ENCODE assay signal across 10 cellular contexts in genomic region chr14:74980746-74981661, GRCh38. TPM values are rescaled to one million over a fixed set of nuclear protein-coding genes. Genes with fewer than 3 reads are reported as not detected.
DNase-seq lines count a peak whose midpoint lies in the region; ATAC-seq, FAIRE-seq and TF ChIP-seq lines count a peak whose summit lies in the region.
"Had no signal": no experiment of that assay in that cellular context is flagged by ENCODE, and none has a peak within 500 bp of the region (broad histone marks: within the 10 kb centered on the region; RNA-seq: fewer than 3 reads in every experiment).

No MANE protein-coding gene starts in this region.

- 67% methylated on average over 40 of the region's 40 CpGs for WGBS in liver
- WGBS in HepG2 (ENCODE audit: low lambda C conversion rate), result 64% methylated on average over 9 of the region's 40 CpGs

- no peaks in the 10 kb centered on the region for H4K20me1 ChIP-seq in HepG2 (ENCODE audit: insufficient read depth, low read length)

- H3K79me2 ChIP-seq in HepG2 (ENCODE audit: insufficient read depth, low read length), result no peaks in the 10 kb centered on the region

- CTCF ChIA-PET in HepG2 (lab: Yijun Ruan, JAX; ENCODE audit: low intra/inter-chr PET ratio, low total read pairs), result no interaction called here

- intact Hi-C loops in HepG2 (cut with micrococcal nuclease; ENCODE audit: unreplicated experiment), result no loop called here

- no peak for DNase-seq in HepG2 (ENCODE audit: low spot score)
- DNase-seq in amniotic epithelial cell (ENCODE audit: low read depth), result peak; percentile 40
- peak; percentile 71 for DNase-seq in iris pigment epithelial cell (ENCODE audit: low read depth)
- DNase-seq in cortex of kidney (lab: John Stamatoyannopoulos, UW), result no peak
- DNase-seq in NCI-H345 (lab: John Stamatoyannopoulos, UW), result no peak
- DNase-seq: SHP77 had no signal

- H3K9me3 ChIP-seq in liver (ENCODE audit: control insufficient read depth in 4 of 4, low read length in 3 of 4) (no peaks in the 10 kb centered on the region), HepG2 (ENCODE audit: low read length) (no peaks in the 10 kb centered on the region)

- ATAC-seq in HepG2 (no peak), GM21737 (IDR thresholded peaks at IDR 0.05; ENCODE audit: unreplicated experiment) (no peak), HG03025 (IDR thresholded peaks at IDR 0.05; ENCODE audit: low FRiP score, unreplicated experiment) (no peak)

- H3K27ac ChIP-seq in liver (ENCODE audit: low read depth in 1 of 2, low read length in 2 of 2), result no peak overlapping the region
- no peak overlapping the region for H3K27ac ChIP-seq in HepG2 (ENCODE audit: extremely low read length, insufficient read depth, low read length)

- TF ChIP-seq EP300 in HepG2 (IDR thresholded peaks at IDR 0.05; ENCODE audit: low read depth in 2 of 2, low read length in 2 of 2) (no peak), HepG2 (CRISPR knock-in tag; IDR thresholded peaks at IDR 0.05; ENCODE audit: borderline replicate concordance) (no peak)

- H3K4me3 ChIP-seq in liver (ENCODE audit: low read depth in 1 of 3, low read length in 3 of 3), result no peak overlapping the region
- no peak overlapping the region for H3K4me3 ChIP-seq in HepG2 (replicated peaks in 1 of 3; ENCODE audit: insufficient read depth in 1 of 3, low read depth in 2 of 3, low read length in 3 of 3)

- H3K4me1 ChIP-seq in liver (ENCODE audit: control insufficient read depth in 4 of 4, insufficient read depth in 4 of 4, low read length in 3 of 4), result no peaks in the 10 kb centered on the region
- H3K4me1 ChIP-seq in HepG2 (ENCODE audit: insufficient read depth, low read length), result peaks cover 30% of the 10 kb centered on the region

- POLR2A ChIA-PET in HepG2 (lab: Yijun Ruan, JAX), result interaction anchor here (0.6 to 1.4 kb wide), 2 partner anchors 27 to 49 kb away, joined by 3 to 4 read pairs; no protein-coding TSS in a partner anchor

- H3K36me3 ChIP-seq in liver (ENCODE audit: control insufficient read depth in 4 of 4, insufficient read depth in 3 of 4, low read depth in 1 of 4, low read length in 3 of 4) (no peaks in the 10 kb centered on the region), HepG2 (replicated peaks in 1 of 2; ENCODE audit: control insufficient read depth in 1 of 2, insufficient read depth in 2 of 2, low read length in 2 of 2) (no peaks in the 10 kb centered on the region)

- H3K27me3 ChIP-seq in liver (ENCODE audit: control insufficient read depth in 4 of 4, insufficient read depth in 4 of 4, low read length in 3 of 4) (no peaks in the 10 kb centered on the region), HepG2 (ENCODE audit: control insufficient read depth in 1 of 2, insufficient read depth in 2 of 2, low read length in 2 of 2) (peaks cover 4 to 53% of the 10 kb centered on the region in 2 experiments; a peak in 4 of 5 replicates)

- no TSS peak for BruUV-seq in HepG2 (replicated peaks; lab: Mats Ljungman, UMichigan)

- no peak for TF ChIP-seq POLR2A in HepG2 (IDR thresholded peaks at IDR 0.05; ENCODE audit: insufficient read depth in 1 of 2, low read depth in 2 of 2, low read length in 2 of 2)

- no peak overlapping the region for H3K4me2 ChIP-seq in HepG2 (ENCODE audit: low read depth, low read length)

- FAIRE-seq in HepG2 (lab: Jason Lieb, UNC), result no peak

- in situ Hi-C loops in HepG2 (cut with HindIII; ENCODE audit: extremely low pct_ligation_motif_present, low pct_unique_long_range_greater_than_20kb), result no loop called here

- H2AFZ ChIP-seq in HepG2 (ENCODE audit: low read length), result no peak overlapping the region

- TF ChIP-seq RAD21 in liver (IDR thresholded peaks at IDR 0.05) (no peak), HepG2 (CRISPR knock-in tag; IDR thresholded peaks at IDR 0.05) (no peak)

- no peak for TF ChIP-seq CTCF in liver (IDR thresholded peaks at IDR 0.05; ENCODE audit: low read depth, low read length, missing input control)
- TF ChIP-seq CTCF in HepG2 (CRISPR knock-in tag; IDR thresholded peaks at IDR 0.05), result no peak

- no peak overlapping the region for H3K9ac ChIP-seq in liver (ENCODE audit: low read depth in 1 of 2, low read length in 2 of 2)
- H3K9ac ChIP-seq in HepG2 (ENCODE audit: insufficient read depth, low read depth, low read length), result no peak overlapping the region

RNA-seq across cellular contexts. Expression of gene EIF2B2, which starts 21.7 kb away (rescaled TPM):
- total RNA-seq in liver, result 10 to 100 TPM; 16.2 to 22.0 TPM
- 10 to 100 TPM; 18.5 to 23.6 TPM for polyA plus RNA-seq in liver
- 54.4 and 80.9 TPM in 2 replicates for total RNA-seq in HepG2 (2016; rRNA removed; fragmentation: Illumina TruSeq; extraction: Trizol)
- total RNA-seq in HepG2 (2016; cell fraction: cytosol; rRNA removed; fragmentation: Illumina TruSeq; extraction: Trizol; ENCODE audit: low read depth), result 10.9 and 15.6 TPM in 2 replicates
- total RNA-seq in HepG2 (2016; cell fraction: insoluble cytoplasmic fraction; rRNA removed; fragmentation: Illumina TruSeq; extraction: Trizol), result 56.6 and 74.9 TPM in 2 replicates
- total RNA-seq in HepG2 (2016; cell fraction: membrane; rRNA removed; fragmentation: Illumina TruSeq; extraction: Trizol), result 18.1 and 24.3 TPM in 2 replicates
- 26.5 and 26.8 TPM in 2 replicates for total RNA-seq in HepG2 (2016; cell fraction: nucleus; rRNA removed; fragmentation: Illumina TruSeq; extraction: Trizol)
- 71.7 and 78.6 TPM in 2 replicates for polyA plus RNA-seq in HepG2 (2011; rRNA removed)
- 69.7 and 85.2 TPM in 2 replicates for polyA plus RNA-seq in HepG2 (2011; cell fraction: cytosol; rRNA removed)
- polyA plus RNA-seq in HepG2 (2011; cell fraction: nucleus; rRNA removed), result 27.5 and 29.1 TPM in 2 replicates
- 33.6 and 54.0 TPM in 2 replicates for polyA plus RNA-seq in HepG2 (2012)
- polyA plus RNA-seq in HepG2 (2016; cell fraction: cytosol; fragmentation: Illumina TruSeq; extraction: Trizol; ENCODE audit: low read depth), result 19.8 and 22.0 TPM in 2 replicates
- 91.0 and 97.2 TPM in 2 replicates for polyA plus RNA-seq in HepG2 (2016; cell fraction: insoluble cytoplasmic fraction; fragmentation: Illumina TruSeq; extraction: Trizol; ENCODE audit: low read depth)
- 22.9 and 23.0 TPM in 2 replicates for polyA plus RNA-seq in HepG2 (2016; cell fraction: membrane; fragmentation: Illumina TruSeq; extraction: Trizol; ENCODE audit: low read depth)
- 37.9 and 39.1 TPM in 2 replicates for polyA plus RNA-seq in HepG2 (2016; cell fraction: nucleus; fragmentation: Illumina TruSeq; extraction: Trizol; ENCODE audit: insufficient read depth, low read depth)
- 63.6 and 109 TPM in 2 replicates for polyA minus RNA-seq in HepG2 (2011; rRNA and poly(A)+ RNA removed; ENCODE audit: low replicate concordance)
- 20.6 and 23.0 TPM in 2 replicates for polyA minus RNA-seq in HepG2 (2011; cell fraction: cytosol; rRNA and poly(A)+ RNA removed)
- polyA minus RNA-seq in HepG2 (2011; cell fraction: nucleus; rRNA and poly(A)+ RNA removed), result 24.2 and 26.6 TPM in 2 replicates

RNA-seq across cellular contexts. Expression of gene PGF, which starts 25.6 kb away (rescaled TPM):
- total RNA-seq in liver (1 to 10 TPM in 1 of 2 donors, under 1 TPM in 1; 0.61 to 4.5 TPM), HepG2 (2016; rRNA removed; fragmentation: Illumina TruSeq; extraction: Trizol) (20.3 and 27.5 TPM in 2 replicates)
- polyA plus RNA-seq in liver (1 to 10 TPM in 1 of 2 donors, under 1 TPM in 1; 0.90 to 2.8 TPM), HepG2 (2011; rRNA removed) (10.7 and 15.9 TPM in 2 replicates)
- 13.0 and 16.2 TPM in 2 replicates for total RNA-seq in HepG2 (2016; cell fraction: cytosol; rRNA removed; fragmentation: Illumina TruSeq; extraction: Trizol; ENCODE audit: low read depth)
- 17.4 and 28.0 TPM in 2 replicates for total RNA-seq in HepG2 (2016; cell fraction: insoluble cytoplasmic fraction; rRNA removed; fragmentation: Illumina TruSeq; extraction: Trizol)
- 29.3 and 35.9 TPM in 2 replicates for total RNA-seq in HepG2 (2016; cell fraction: membrane; rRNA removed; fragmentation: Illumina TruSeq; extraction: Trizol)
- total RNA-seq in HepG2 (2016; cell fraction: nucleus; rRNA removed; fragmentation: Illumina TruSeq; extraction: Trizol), result 17.6 and 20.1 TPM in 2 replicates
- polyA plus RNA-seq in HepG2 (2011; cell fraction: cytosol; rRNA removed), result 10.4 and 12.8 TPM in 2 replicates
- polyA plus RNA-seq in HepG2 (2011; cell fraction: nucleus; rRNA removed), result 16.7 and 17.3 TPM in 2 replicates
- polyA plus RNA-seq in HepG2 (2012), result 12.1 and 22.6 TPM in 2 replicates
- 11.5 and 14.9 TPM in 2 replicates for polyA plus RNA-seq in HepG2 (2016; cell fraction: cytosol; fragmentation: Illumina TruSeq; extraction: Trizol; ENCODE audit: low read depth)
- 21.6 and 21.8 TPM in 2 replicates for polyA plus RNA-seq in HepG2 (2016; cell fraction: insoluble cytoplasmic fraction; fragmentation: Illumina TruSeq; extraction: Trizol; ENCODE audit: low read depth)
- 24.0 and 29.9 TPM in 2 replicates for polyA plus RNA-seq in HepG2 (2016; cell fraction: membrane; fragmentation: Illumina TruSeq; extraction: Trizol; ENCODE audit: low read depth)
- polyA plus RNA-seq in HepG2 (2016; cell fraction: nucleus; fragmentation: Illumina TruSeq; extraction: Trizol; ENCODE audit: insufficient read depth, low read depth), result 31.6 and 33.1 TPM in 2 replicates
- polyA minus RNA-seq in HepG2 (2011; rRNA and poly(A)+ RNA removed; ENCODE audit: low replicate concordance), result 0.12 and 15.6 TPM in 2 replicates
- polyA minus RNA-seq in HepG2 (2011; cell fraction: cytosol; rRNA and poly(A)+ RNA removed), result 9.2 and 10.9 TPM in 2 replicates
- polyA minus RNA-seq in HepG2 (2011; cell fraction: nucleus; rRNA and poly(A)+ RNA removed), result 12.9 and 21.1 TPM in 2 replicates
- polyA plus RNA-seq: CD14-positive monocyte had no signal

RNA-seq across cellular contexts. Expression of gene RPS6KL1, which starts 57.9 kb away (rescaled TPM):
- total RNA-seq in liver, result 1 to 10 TPM; 5.8 to 5.9 TPM
- 1 to 10 TPM; 1.1 to 1.9 TPM for polyA plus RNA-seq in liver
- 8.1 and 11.5 TPM in 2 replicates for total RNA-seq in HepG2 (2016; rRNA removed; fragmentation: Illumina TruSeq; extraction: Trizol)
- total RNA-seq in HepG2 (2016; cell fraction: cytosol; rRNA removed; fragmentation: Illumina TruSeq; extraction: Trizol; ENCODE audit: low read depth), result 2.4 and 2.7 TPM in 2 replicates
- 5.4 and 11.9 TPM in 2 replicates for total RNA-seq in HepG2 (2016; cell fraction: insoluble cytoplasmic fraction; rRNA removed; fragmentation: Illumina TruSeq; extraction: Trizol)
- 6.9 and 7.9 TPM in 2 replicates for total RNA-seq in HepG2 (2016; cell fraction: membrane; rRNA removed; fragmentation: Illumina TruSeq; extraction: Trizol)
- total RNA-seq in HepG2 (2016; cell fraction: nucleus; rRNA removed; fragmentation: Illumina TruSeq; extraction: Trizol), result 12.4 and 16.2 TPM in 2 replicates
- polyA plus RNA-seq in HepG2 (2011; rRNA removed), result 6.5 and 10.3 TPM in 2 replicates
- 3.2 and 3.9 TPM in 2 replicates for polyA plus RNA-seq in HepG2 (2011; cell fraction: cytosol; rRNA removed)
- 23.6 and 25.1 TPM in 2 replicates for polyA plus RNA-seq in HepG2 (2011; cell fraction: nucleus; rRNA removed)
- 4.9 and 11.7 TPM in 2 replicates for polyA plus RNA-seq in HepG2 (2012)
- polyA plus RNA-seq in HepG2 (2016; cell fraction: cytosol; fragmentation: Illumina TruSeq; extraction: Trizol; ENCODE audit: low read depth), result 1.2 and 1.7 TPM in 2 replicates
- 3.7 and 6.7 TPM in 2 replicates for polyA plus RNA-seq in HepG2 (2016; cell fraction: insoluble cytoplasmic fraction; fragmentation: Illumina TruSeq; extraction: Trizol; ENCODE audit: low read depth)
- 2.9 and 4.2 TPM in 2 replicates for polyA plus RNA-seq in HepG2 (2016; cell fraction: membrane; fragmentation: Illumina TruSeq; extraction: Trizol; ENCODE audit: low read depth)
- polyA plus RNA-seq in HepG2 (2016; cell fraction: nucleus; fragmentation: Illumina TruSeq; extraction: Trizol; ENCODE audit: insufficient read depth, low read depth), result 20.2 and 23.1 TPM in 2 replicates
- polyA minus RNA-seq in HepG2 (2011; rRNA and poly(A)+ RNA removed; ENCODE audit: low replicate concordance), result 8.7 and 18.6 TPM in 2 replicates
- polyA minus RNA-seq in HepG2 (2011; cell fraction: cytosol; rRNA and poly(A)+ RNA removed), result 2.4 and 3.3 TPM in 2 replicates
- 12.1 and 17.3 TPM in 2 replicates for polyA minus RNA-seq in HepG2 (2011; cell fraction: nucleus; rRNA and poly(A)+ RNA removed)
- polyA plus RNA-seq: CD14-positive monocyte had no signal

Comparison
In these comparisons a context has a peak if more than half of its experiments do, and no peak if none do; other contexts are left out.
1. DNase-seq: peak in amniotic epithelial cell (single experiment) and iris pigment epithelial cell (single experiment); none in HepG2 (single experiment), cortex of kidney (single experiment) and NCI-H345 (single experiment).